Comparison of ENCODE assay signal across 18 cellular contexts in the genomic region with DNA sequence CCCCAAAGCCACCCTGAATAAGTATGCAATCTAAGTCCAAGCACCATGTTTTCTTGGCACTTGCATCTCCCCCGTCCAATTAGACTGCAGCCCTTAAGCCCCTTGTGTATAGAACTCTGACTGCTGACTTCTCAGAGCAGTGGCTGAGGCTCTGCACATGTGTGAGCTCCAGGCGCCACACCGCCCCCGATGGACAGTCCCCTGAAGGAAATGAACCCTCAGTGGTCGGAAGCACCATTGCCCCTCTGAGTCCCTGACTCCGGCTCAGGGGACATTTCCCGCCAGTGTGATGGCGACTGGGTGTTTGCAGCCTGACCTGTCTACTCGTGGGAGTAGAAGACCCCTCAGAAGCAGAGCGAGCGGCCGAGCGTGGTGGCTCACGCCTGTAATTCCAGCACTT.
"Had no signal": no experiment of that assay in that cellular context is flagged by ENCODE, and none has a peak within 500 bp of the region (broad histone marks: within the 10 kb centered on the region; RNA-seq: fewer than 3 reads in every experiment).

No MANE protein-coding gene starts in this region.

- H3K27ac Mint-ChIP-seq: activated CD4-positive, alpha-beta T cell treated with anti-CD3 and anti-CD28 coated beads for 36 hours; activated CD8-positive, alpha-beta T cell treated with anti-CD3 and anti-CD28 coated beads for 36 hours; activated naive CD8-positive, alpha-beta T cell treated with anti-CD3 and anti-CD28 coated beads, Interleukin-2, amount 50 U/mL, for 24 hours; natural killer cell; stimulated activated naive B cell treated with anti-CD40 and anti-IgM and Interleukin-4, amounts not matched to agents 10 μg/mL and 1 μg/mL and 100 μg/mL, for 72 hours had no signal

- H3K27ac ChIP-seq: ascending aorta, prostate gland, spleen, upper lobe of left lung had no signal

- H3K9me3 Mint-ChIP-seq: activated CD8-positive, alpha-beta T cell treated with anti-CD3 and anti-CD28 coated beads for 36 hours; activated naive CD8-positive, alpha-beta T cell treated with anti-CD3 and anti-CD28 coated beads, Interleukin-2, amount 50 U/mL, for 24 hours; natural killer cell; stimulated activated naive B cell treated with anti-CD40 and anti-IgM and Interleukin-4, amounts not matched to agents 10 μg/mL and 1 μg/mL and 100 μg/mL, for 72 hours had no signal

- H3K36me3 Mint-ChIP-seq: natural killer cell had no signal

- H3K4me3 Mint-ChIP-seq: activated CD4-positive, alpha-beta T cell treated with anti-CD3 and anti-CD28 coated beads for 36 hours; activated CD8-positive, alpha-beta T cell treated with anti-CD3 and anti-CD28 coated beads for 36 hours; activated naive CD8-positive, alpha-beta T cell treated with anti-CD3 and anti-CD28 coated beads, Interleukin-2, amount 50 U/mL, for 24 hours; natural killer cell; stimulated activated naive B cell treated with anti-CD40 and anti-IgM and Interleukin-4, amounts not matched to agents 10 μg/mL and 1 μg/mL and 100 μg/mL, for 72 hours had no signal

- H3K4me1 ChIP-seq: ascending aorta, prostate gland had no signal

- DNase-seq: activated CD4-positive, alpha-beta T cell treated with anti-CD3 and anti-CD28 coated beads for 36 hours; activated CD8-positive, alpha-beta memory T cell treated with anti-CD3 and anti-CD28 coated beads, Interleukin-2, amount 50 U/mL, for 48 hours; activated CD8-positive, alpha-beta T cell treated with anti-CD3 and anti-CD28 coated beads for 36 hours; activated naive CD4-positive, alpha-beta T cell treated with Interleukin-2 at 50 U/mL for 16 hours; activated naive CD8-positive, alpha-beta T cell treated with anti-CD3 and anti-CD28 coated beads, Interleukin-2, amount 50 U/mL, for 24 hours; hypothalamus; mammary epithelial cell; mucosa of descending colon; natural killer cell; nucleus accumbens; spleen; stimulated activated CD4-positive, alpha-beta T cell treated with anti-CD3 and anti-CD28 coated beads, Interleukin-1b, Interleukin-23, amount 100 ng/mL, for 48 hours; stimulated activated naive B cell treated with anti-CD40 and anti-IgM and Interleukin-4, amounts not matched to agents 10 μg/mL and 1 μg/mL and 100 μg/mL, for 72 hours; T-helper 9 cell; upper lobe of left lung had no signal

- H3K4me3 ChIP-seq: ascending aorta, mucosa of descending colon, prostate gland, spleen, upper lobe of left lung had no signal

- H3K9me3 ChIP-seq: ascending aorta, mucosa of descending colon, prostate gland, spleen, upper lobe of left lung had no signal

- H3K36me3 ChIP-seq: ascending aorta, prostate gland, spleen, upper lobe of left lung had no signal

- H3K27me3 ChIP-seq: ascending aorta, upper lobe of left lung had no signal

- H3K27me3 Mint-ChIP-seq: activated CD4-positive, alpha-beta T cell treated with anti-CD3 and anti-CD28 coated beads for 36 hours; activated CD8-positive, alpha-beta T cell treated with anti-CD3 and anti-CD28 coated beads for 36 hours; activated naive CD8-positive, alpha-beta T cell treated with anti-CD3 and anti-CD28 coated beads, Interleukin-2, amount 50 U/mL, for 24 hours; stimulated activated naive B cell treated with anti-CD40 and anti-IgM and Interleukin-4, amounts not matched to agents 10 μg/mL and 1 μg/mL and 100 μg/mL, for 72 hours had no signal

- ATAC-seq: activated CD4-positive, alpha-beta T cell treated with anti-CD3 and anti-CD28 coated beads for 36 hours; activated CD8-positive, alpha-beta T cell treated with anti-CD3 and anti-CD28 coated beads for 36 hours; activated naive CD8-positive, alpha-beta T cell treated with anti-CD3 and anti-CD28 coated beads, Interleukin-2, amount 50 U/mL, for 24 hours; mucosa of descending colon; natural killer cell; sciatic nerve; stimulated activated naive B cell treated with anti-CD40 and anti-IgM and Interleukin-4, amounts not matched to agents 10 μg/mL and 1 μg/mL and 100 μg/mL, for 72 hours had no signal

- H3K4me1 Mint-ChIP-seq: activated CD4-positive, alpha-beta T cell treated with anti-CD3 and anti-CD28 coated beads for 36 hours had no signal
